ENCODE assay signal across 1 cellular context in the genomic region with DNA sequence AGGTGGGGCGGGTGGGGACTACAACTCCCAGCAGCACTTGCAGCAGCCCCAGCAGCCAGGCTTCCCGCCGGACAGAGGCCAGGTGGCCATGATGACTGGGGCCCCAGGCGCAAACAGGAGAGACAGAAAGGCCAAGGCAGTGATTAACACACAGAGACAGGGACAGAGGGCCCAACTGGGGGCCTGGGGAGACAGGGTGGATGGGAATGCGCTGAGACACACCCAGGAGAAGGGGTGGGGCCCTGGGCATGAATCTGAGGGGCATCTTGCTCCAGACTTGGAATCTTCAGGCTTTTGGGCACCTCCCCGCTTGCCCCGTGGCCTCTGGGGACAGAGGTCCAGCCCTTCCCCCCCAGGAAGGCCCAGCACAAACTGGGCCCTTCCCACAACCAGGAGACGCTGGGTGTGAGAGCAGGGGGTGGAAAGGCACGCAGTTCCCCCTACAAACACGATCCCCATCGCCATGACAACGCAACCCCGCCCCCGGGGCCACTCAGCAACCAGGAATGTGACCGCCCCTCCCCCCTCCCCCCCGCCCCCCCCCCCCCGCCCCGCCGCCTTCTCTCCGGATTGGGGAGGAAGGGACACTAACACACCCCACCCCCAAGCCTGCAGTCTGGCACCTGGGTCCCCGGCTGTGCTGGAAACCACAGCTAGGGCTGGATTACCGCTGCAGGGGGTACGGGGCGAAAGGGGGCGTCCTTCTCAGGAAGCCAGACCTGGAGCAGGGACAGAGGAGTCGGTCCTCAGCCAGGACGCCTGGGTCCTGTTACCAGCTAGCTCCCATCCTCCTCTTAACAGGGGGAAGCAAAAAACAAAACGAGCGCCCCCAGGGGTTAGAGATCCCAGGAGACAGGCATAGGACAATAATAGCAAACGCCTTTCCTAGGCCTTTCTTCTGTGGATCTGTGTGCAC.
TF ChIP-seq lines count a peak whose summit lies in the region.

No MANE protein-coding gene starts in this region.

TF ChIP-seq in GM12878, 131 proteins besides CTCF, POLR2A, EP300 and RAD21 (continued from another document and continues in another):
- TF ChIP-seq KDM1A (IDR thresholded peaks at IDR 0.05; ENCODE audit: borderline replicate concordance), result no peak
- TF ChIP-seq, protein P1, sequence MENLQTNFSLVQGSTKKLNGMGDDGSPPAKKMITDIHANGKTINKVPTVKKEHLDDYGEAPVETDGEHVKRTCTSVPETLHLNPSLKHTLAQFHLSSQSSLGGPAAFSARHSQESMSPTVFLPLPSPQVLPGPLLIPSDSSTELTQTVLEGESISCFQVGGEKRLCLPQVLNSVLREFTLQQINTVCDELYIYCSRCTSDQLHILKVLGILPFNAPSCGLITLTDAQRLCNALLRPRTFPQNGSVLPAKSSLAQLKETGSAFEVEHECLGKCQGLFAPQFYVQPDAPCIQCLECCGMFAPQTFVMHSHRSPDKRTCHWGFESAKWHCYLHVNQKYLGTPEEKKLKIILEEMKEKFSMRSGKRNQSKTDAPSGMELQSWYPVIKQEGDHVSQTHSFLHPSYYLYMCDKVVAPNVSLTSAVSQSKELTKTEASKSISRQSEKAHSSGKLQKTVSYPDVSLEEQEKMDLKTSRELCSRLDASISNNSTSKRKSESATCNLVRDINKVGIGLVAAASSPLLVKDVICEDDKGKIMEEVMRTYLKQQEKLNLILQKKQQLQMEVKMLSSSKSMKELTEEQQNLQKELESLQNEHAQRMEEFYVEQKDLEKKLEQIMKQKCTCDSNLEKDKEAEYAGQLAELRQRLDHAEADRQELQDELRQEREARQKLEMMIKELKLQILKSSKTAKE (IDR thresholded peaks at IDR 0.05; ENCODE audit: low read depth, poor library complexity, severe bottlenecking), result peak; percentile 52
- TF ChIP-seq, protein P2, sequence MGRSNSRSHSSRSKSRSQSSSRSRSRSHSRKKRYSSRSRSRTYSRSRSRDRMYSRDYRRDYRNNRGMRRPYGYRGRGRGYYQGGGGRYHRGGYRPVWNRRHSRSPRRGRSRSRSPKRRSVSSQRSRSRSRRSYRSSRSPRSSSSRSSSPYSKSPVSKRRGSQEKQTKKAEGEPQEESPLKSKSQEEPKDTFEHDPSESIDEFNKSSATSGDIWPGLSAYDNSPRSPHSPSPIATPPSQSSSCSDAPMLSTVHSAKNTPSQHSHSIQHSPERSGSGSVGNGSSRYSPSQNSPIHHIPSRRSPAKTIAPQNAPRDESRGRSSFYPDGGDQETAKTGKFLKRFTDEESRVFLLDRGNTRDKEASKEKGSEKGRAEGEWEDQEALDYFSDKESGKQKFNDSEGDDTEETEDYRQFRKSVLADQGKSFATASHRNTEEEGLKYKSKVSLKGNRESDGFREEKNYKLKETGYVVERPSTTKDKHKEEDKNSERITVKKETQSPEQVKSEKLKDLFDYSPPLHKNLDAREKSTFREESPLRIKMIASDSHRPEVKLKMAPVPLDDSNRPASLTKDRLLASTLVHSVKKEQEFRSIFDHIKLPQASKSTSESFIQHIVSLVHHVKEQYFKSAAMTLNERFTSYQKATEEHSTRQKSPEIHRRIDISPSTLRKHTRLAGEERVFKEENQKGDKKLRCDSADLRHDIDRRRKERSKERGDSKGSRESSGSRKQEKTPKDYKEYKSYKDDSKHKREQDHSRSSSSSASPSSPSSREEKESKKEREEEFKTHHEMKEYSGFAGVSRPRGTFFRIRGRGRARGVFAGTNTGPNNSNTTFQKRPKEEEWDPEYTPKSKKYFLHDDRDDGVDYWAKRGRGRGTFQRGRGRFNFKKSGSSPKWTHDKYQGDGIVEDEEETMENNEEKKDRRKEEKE (IDR thresholded peaks at IDR 0.05), result no peak
- no peak for TF ChIP-seq GABPA (IDR thresholded peaks at IDR 0.05; ENCODE audit: low read depth)
- TF ChIP-seq BRCA1 (IDR thresholded peaks at IDR 0.05; ENCODE audit: low read depth, low read length), result no peak
- no peak for TF ChIP-seq ZNF217 (IDR thresholded peaks at IDR 0.05)
- TF ChIP-seq KLF5 (IDR thresholded peaks at IDR 0.05; ENCODE audit: partially characterized antibody), result no peak
- no peak for TF ChIP-seq TCF7 (IDR thresholded peaks at IDR 0.05; ENCODE audit: borderline replicate concordance)
- no peak for TF ChIP-seq NRF1 (conservative IDR thresholded peaks at IDR 0.05; ENCODE audit: low read depth, low read length)
- TF ChIP-seq ETV6 (conservative IDR thresholded peaks at IDR 0.05 in 1 of 2, IDR thresholded peaks at IDR 0.05 in 1 of 2; ENCODE audit: borderline replicate concordance in 1 of 2, low read depth in 1 of 2), result no peak
- no peak for TF ChIP-seq HDAC6 (IDR thresholded peaks at IDR 0.05; ENCODE audit: unreplicated experiment)
- TF ChIP-seq ESRRA (IDR thresholded peaks at IDR 0.05; ENCODE audit: low read length), result no peak
- TF ChIP-seq SMAD5 (IDR thresholded peaks at IDR 0.05; ENCODE audit: low read depth), result 0 out of 2 replicates have a peak, but pooled peaks have one; percentile 33
- TF ChIP-seq, protein P3, sequence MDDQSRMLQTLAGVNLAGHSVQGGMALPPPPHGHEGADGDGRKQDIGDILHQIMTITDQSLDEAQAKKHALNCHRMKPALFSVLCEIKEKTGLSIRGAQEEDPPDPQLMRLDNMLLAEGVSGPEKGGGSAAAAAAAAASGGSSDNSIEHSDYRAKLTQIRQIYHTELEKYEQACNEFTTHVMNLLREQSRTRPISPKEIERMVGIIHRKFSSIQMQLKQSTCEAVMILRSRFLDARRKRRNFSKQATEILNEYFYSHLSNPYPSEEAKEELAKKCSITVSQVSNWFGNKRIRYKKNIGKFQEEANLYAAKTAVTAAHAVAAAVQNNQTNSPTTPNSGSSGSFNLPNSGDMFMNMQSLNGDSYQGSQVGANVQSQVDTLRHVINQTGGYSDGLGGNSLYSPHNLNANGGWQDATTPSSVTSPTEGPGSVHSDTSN (IDR thresholded peaks at IDR 0.05; ENCODE audit: insufficient replicate concordance, low read depth, low read length), result no peak
- no peak for TF ChIP-seq NFIC (IDR thresholded peaks at IDR 0.05; ENCODE audit: low read depth, low read length)
- TF ChIP-seq YY1 (IDR thresholded peaks at IDR 0.05; ENCODE audit: low read depth, low read length), result peak; percentile 89
- TF ChIP-seq, protein P4, sequence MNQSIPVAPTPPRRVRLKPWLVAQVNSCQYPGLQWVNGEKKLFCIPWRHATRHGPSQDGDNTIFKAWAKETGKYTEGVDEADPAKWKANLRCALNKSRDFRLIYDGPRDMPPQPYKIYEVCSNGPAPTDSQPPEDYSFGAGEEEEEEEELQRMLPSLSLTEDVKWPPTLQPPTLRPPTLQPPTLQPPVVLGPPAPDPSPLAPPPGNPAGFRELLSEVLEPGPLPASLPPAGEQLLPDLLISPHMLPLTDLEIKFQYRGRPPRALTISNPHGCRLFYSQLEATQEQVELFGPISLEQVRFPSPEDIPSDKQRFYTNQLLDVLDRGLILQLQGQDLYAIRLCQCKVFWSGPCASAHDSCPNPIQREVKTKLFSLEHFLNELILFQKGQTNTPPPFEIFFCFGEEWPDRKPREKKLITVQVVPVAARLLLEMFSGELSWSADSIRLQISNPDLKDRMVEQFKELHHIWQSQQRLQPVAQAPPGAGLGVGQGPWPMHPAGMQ (IDR thresholded peaks at IDR 0.05; ENCODE audit: borderline replicate concordance), result no peak
- no peak for TF ChIP-seq CREB1 (IDR thresholded peaks at IDR 0.05; ENCODE audit: low read depth)
- TF ChIP-seq EGR1 (IDR thresholded peaks at IDR 0.05; ENCODE audit: borderline replicate concordance in 1 of 2, low read depth in 2 of 2, low read length in 2 of 2), result no peak
- TF ChIP-seq, protein P5, sequence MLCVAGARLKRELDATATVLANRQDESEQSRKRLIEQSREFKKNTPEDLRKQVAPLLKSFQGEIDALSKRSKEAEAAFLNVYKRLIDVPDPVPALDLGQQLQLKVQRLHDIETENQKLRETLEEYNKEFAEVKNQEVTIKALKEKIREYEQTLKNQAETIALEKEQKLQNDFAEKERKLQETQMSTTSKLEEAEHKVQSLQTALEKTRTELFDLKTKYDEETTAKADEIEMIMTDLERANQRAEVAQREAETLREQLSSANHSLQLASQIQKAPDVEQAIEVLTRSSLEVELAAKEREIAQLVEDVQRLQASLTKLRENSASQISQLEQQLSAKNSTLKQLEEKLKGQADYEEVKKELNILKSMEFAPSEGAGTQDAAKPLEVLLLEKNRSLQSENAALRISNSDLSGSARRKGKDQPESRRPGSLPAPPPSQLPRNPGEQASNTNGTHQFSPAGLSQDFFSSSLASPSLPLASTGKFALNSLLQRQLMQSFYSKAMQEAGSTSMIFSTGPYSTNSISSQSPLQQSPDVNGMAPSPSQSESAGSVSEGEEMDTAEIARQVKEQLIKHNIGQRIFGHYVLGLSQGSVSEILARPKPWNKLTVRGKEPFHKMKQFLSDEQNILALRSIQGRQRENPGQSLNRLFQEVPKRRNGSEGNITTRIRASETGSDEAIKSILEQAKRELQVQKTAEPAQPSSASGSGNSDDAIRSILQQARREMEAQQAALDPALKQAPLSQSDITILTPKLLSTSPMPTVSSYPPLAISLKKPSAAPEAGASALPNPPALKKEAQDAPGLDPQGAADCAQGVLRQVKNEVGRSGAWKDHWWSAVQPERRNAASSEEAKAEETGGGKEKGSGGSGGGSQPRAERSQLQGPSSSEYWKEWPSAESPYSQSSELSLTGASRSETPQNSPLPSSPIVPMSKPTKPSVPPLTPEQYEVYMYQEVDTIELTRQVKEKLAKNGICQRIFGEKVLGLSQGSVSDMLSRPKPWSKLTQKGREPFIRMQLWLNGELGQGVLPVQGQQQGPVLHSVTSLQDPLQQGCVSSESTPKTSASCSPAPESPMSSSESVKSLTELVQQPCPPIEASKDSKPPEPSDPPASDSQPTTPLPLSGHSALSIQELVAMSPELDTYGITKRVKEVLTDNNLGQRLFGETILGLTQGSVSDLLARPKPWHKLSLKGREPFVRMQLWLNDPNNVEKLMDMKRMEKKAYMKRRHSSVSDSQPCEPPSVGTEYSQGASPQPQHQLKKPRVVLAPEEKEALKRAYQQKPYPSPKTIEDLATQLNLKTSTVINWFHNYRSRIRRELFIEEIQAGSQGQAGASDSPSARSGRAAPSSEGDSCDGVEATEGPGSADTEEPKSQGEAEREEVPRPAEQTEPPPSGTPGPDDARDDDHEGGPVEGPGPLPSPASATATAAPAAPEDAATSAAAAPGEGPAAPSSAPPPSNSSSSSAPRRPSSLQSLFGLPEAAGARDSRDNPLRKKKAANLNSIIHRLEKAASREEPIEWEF (IDR thresholded peaks at IDR 0.05; ENCODE audit: insufficient replicate concordance, low read depth, low read length), result no peak
- peak; percentile 37 for TF ChIP-seq RB1 (IDR thresholded peaks at IDR 0.05; ENCODE audit: borderline replicate concordance)
- no peak for TF ChIP-seq IRF4 (IDR thresholded peaks at IDR 0.05; ENCODE audit: low read depth, low read length)
- TF ChIP-seq POLR2AphosphoS2 (IDR thresholded peaks at IDR 0.05; ENCODE audit: low read depth, low read length), result no peak
- TF ChIP-seq, protein P6, sequence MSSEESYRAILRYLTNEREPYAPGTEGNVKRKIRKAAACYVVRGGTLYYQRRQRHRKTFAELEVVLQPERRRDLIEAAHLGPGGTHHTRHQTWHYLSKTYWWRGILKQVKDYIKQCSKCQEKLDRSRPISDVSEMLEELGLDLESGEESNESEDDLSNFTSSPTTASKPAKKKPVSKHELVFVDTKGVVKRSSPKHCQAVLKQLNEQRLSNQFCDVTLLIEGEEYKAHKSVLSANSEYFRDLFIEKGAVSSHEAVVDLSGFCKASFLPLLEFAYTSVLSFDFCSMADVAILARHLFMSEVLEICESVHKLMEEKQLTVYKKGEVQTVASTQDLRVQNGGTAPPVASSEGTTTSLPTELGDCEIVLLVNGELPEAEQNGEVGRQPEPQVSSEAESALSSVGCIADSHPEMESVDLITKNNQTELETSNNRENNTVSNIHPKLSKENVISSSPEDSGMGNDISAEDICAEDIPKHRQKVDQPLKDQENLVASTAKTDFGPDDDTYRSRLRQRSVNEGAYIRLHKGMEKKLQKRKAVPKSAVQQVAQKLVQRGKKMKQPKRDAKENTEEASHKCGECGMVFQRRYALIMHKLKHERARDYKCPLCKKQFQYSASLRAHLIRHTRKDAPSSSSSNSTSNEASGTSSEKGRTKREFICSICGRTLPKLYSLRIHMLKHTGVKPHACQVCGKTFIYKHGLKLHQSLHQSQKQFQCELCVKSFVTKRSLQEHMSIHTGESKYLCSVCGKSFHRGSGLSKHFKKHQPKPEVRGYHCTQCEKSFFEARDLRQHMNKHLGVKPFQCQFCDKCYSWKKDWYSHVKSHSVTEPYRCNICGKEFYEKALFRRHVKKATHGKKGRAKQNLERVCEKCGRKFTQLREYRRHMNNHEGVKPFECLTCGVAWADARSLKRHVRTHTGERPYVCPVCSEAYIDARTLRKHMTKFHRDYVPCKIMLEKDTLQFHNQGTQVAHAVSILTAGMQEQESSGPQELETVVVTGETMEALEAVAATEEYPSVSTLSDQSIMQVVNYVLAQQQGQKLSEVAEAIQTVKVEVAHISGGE (CRISPR knock-in tag; IDR thresholded peaks at IDR 0.05), result no peak
- no peak; the same call in 1 of the 2 replicates for TF ChIP-seq LARP7 (IDR thresholded peaks at IDR 0.05)
- TF ChIP-seq, protein P7, sequence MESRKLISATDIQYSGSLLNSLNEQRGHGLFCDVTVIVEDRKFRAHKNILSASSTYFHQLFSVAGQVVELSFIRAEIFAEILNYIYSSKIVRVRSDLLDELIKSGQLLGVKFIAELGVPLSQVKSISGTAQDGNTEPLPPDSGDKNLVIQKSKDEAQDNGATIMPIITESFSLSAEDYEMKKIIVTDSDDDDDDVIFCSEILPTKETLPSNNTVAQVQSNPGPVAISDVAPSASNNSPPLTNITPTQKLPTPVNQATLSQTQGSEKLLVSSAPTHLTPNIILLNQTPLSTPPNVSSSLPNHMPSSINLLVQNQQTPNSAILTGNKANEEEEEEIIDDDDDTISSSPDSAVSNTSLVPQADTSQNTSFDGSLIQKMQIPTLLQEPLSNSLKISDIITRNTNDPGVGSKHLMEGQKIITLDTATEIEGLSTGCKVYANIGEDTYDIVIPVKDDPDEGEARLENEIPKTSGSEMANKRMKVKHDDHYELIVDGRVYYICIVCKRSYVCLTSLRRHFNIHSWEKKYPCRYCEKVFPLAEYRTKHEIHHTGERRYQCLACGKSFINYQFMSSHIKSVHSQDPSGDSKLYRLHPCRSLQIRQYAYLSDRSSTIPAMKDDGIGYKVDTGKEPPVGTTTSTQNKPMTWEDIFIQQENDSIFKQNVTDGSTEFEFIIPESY (IDR thresholded peaks at IDR 0.05), result no peak
- TF ChIP-seq NBN (IDR thresholded peaks at IDR 0.05), result no peak; the same call in 1 of the 2 replicates
- no peak for TF ChIP-seq MYC (IDR thresholded peaks at IDR 0.05; ENCODE audit: insufficient read depth, insufficient read length, insufficient replicate concordance, low read length, severe bottlenecking)
- TF ChIP-seq, protein P8, sequence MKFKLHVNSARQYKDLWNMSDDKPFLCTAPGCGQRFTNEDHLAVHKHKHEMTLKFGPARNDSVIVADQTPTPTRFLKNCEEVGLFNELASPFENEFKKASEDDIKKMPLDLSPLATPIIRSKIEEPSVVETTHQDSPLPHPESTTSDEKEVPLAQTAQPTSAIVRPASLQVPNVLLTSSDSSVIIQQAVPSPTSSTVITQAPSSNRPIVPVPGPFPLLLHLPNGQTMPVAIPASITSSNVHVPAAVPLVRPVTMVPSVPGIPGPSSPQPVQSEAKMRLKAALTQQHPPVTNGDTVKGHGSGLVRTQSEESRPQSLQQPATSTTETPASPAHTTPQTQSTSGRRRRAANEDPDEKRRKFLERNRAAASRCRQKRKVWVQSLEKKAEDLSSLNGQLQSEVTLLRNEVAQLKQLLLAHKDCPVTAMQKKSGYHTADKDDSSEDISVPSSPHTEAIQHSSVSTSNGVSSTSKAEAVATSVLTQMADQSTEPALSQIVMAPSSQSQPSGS (IDR thresholded peaks at IDR 0.05; ENCODE audit: low read length), result no peak
- TF ChIP-seq JUNB (IDR thresholded peaks at IDR 0.05), result no peak
- peak; percentile 85 for TF ChIP-seq BMI1 (IDR thresholded peaks at IDR 0.05; ENCODE audit: borderline replicate concordance)
- TF ChIP-seq BACH1 (IDR thresholded peaks at IDR 0.05; ENCODE audit: borderline replicate concordance), result peak; percentile 26; the same call in 1 of the 2 replicates
- peak; percentile 28; the same call in 1 of the 2 replicates for TF ChIP-seq TCF12 (IDR thresholded peaks at IDR 0.05; ENCODE audit: low read depth, low read length)
- TF ChIP-seq SREBF2 (IDR thresholded peaks at IDR 0.05; ENCODE audit: low read length), result no peak
- no peak for TF ChIP-seq DPF2 (IDR thresholded peaks at IDR 0.05)
- no peak for TF ChIP-seq RAD51 (IDR thresholded peaks at IDR 0.05)
